In genomic region chr17:69060835-69061234, GRCh38 we compare ENCODE assay signal across 2 cellular contexts.
A peak's percentile ranks its signal among the peaks of the same experiment; 100 is the strongest.
TF ChIP-seq lines count a peak whose summit lies in the region.

ABCA9 (minus strand) TSS chr17:69060927; CDS start chr17:69051126, 9,801 bp downstream.

TF ChIP-seq in liver, 16 proteins besides CTCF, POLR2A, EP300 and RAD21:
- peak; percentile 11 for TF ChIP-seq NR2F2 (IDR thresholded peaks at IDR 0.05)
- peak; percentile 8 for TF ChIP-seq MAX (IDR thresholded peaks at IDR 0.05)
- TF ChIP-seq FOXA2 (IDR thresholded peaks at IDR 0.05) = no peak

TF ChIP-seq in HepG2, 621 proteins besides CTCF, POLR2A, EP300 and RAD21:
- TF ChIP-seq ZNF562 (CRISPR knock-in tag; IDR thresholded peaks at IDR 0.05; ENCODE audit: borderline replicate concordance) = no peak
- no peak for TF ChIP-seq ZBTB43 (CRISPR knock-in tag; conservative IDR thresholded peaks at IDR 0.05)
- TF ChIP-seq TEAD3 (CRISPR knock-in tag; optimal IDR thresholded peaks at IDR 0.05; ENCODE audit: borderline replicate concordance) = no peak
- TF ChIP-seq RFXAP (CRISPR knock-in tag; IDR thresholded peaks at IDR 0.05; ENCODE audit: borderline replicate concordance) = no peak
- TF ChIP-seq MAFK (conservative IDR thresholded peaks at IDR 0.05 in 1 of 2, IDR thresholded peaks at IDR 0.05 in 1 of 2; ENCODE audit: low read length in 2 of 2) = no peak
- TF ChIP-seq POGZ (CRISPR knock-in tag; IDR thresholded peaks at IDR 0.05) = no peak
- TF ChIP-seq ZNF446 (CRISPR knock-in tag; IDR thresholded peaks at IDR 0.05) = no peak
- TF ChIP-seq SETDB1 (CRISPR knock-in tag; IDR thresholded peaks at IDR 0.05; ENCODE audit: borderline replicate concordance) = no peak
TF ChIP-seq in HepG2: peak in this region for 0.
